In the genomic region with DNA sequence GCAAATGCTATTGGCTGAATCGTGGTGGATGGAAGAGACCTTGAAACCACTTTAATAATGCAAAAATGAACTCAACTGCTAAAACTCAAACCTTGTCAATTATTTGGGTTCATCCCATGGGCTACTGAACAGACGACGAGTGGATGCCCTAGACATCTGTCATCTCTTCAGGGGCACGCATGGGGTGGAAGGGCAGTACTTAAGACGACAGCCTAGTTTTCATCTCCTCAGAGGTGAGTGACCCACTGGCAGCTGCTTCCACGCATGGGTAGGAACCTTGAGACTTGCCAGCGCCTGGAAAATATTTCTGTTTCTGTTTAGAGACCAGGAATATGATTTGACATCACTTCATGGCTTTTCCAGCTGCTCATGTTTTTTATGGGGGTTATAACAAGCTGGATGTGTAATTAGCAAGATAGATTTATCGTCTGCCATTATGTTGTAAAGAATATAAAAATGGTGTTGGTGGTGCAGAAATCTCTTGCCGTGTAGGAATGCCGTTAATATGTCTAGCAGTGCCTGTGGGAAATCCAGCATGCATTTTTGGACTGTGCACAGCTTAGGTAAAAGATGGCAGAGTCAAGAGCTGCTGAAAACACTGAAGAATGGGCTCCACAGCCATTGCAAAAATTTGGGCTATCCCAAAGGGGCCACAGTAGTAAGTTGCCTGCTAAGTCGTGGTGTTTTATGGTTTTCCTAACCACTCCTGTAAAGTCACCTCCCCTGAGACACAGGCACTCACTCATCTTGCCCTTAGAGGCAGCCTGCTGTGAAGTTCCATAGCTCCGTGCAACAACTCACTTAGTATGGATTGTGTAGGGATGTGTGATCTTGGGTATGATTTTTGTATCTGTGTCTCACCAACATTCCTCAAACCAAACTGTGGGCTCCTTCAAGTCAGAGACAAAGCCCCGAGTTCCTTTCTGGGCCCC, we compare ENCODE assay signal across 1 cellular context.
TF ChIP-seq lines count a peak whose summit lies in the region.

No MANE protein-coding gene starts in this region.

TF ChIP-seq in HepG2, 621 proteins besides CTCF, POLR2A, EP300 and RAD21 (continued from another document):
- TF ChIP-seq KAT7 (CRISPR knock-in tag; IDR thresholded peaks at IDR 0.05; ENCODE audit: borderline replicate concordance): no peak
- TF ChIP-seq SP5 (CRISPR knock-in tag; IDR thresholded peaks at IDR 0.05; ENCODE audit: borderline replicate concordance, low read depth): no peak
- TF ChIP-seq, protein P1, sequence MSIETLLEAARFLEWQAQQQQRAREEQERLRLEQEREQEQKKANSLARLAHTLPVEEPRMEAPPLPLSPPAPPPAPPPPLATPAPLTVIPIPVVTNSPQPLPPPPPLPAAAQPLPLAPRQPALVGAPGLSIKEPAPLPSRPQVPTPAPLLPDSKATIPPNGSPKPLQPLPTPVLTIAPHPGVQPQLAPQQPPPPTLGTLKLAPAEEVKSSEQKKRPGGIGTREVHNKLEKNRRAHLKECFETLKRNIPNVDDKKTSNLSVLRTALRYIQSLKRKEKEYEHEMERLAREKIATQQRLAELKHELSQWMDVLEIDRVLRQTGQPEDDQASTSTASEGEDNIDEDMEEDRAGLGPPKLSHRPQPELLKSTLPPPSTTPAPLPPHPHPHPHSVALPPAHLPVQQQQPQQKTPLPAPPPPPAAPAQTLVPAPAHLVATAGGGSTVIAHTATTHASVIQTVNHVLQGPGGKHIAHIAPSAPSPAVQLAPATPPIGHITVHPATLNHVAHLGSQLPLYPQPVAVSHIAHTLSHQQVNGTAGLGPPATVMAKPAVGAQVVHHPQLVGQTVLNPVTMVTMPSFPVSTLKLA (IDR thresholded peaks at IDR 0.05): no peak
